ENCODE assay signal across 8 cellular contexts in genomic region chr1:52553372-52554266, GRCh38. TPM values are rescaled to one million over a fixed set of nuclear protein-coding genes. Genes with fewer than 3 reads are reported as not detected.
DNase-seq lines count a peak whose midpoint lies in the region; ATAC-seq and TF ChIP-seq lines count a peak whose summit lies in the region.

No MANE protein-coding gene starts in this region.

- H3K9ac ChIP-seq in IMR-90 (ENCODE audit: low read depth, low read length) = peak overlapping the region; percentile 80

- H3K9me3 ChIP-seq in IMR-90 (ENCODE audit: control insufficient read depth, insufficient read depth, low read length) = no peaks in the 10 kb centered on the region

- peak overlapping the region; percentile 0; the same call in 1 of the 3 replicates for H2BK15ac ChIP-seq in IMR-90 (ENCODE audit: low read depth, low read length)

- H3K23ac ChIP-seq in IMR-90 (ENCODE audit: low read depth, low read length) = peak overlapping the region; percentile 63

- BruUV-seq in Calu3 (replicated peaks; lab: Mats Ljungman, UMichigan) (no TSS peak), IMR-90 (replicated peaks; lab: Mats Ljungman, UMichigan) (no TSS peak)

- DNase-seq in Calu3 = peak; percentile 83
- peak; percentile 86 for DNase-seq in IMR-90
- peak; percentile 89 for DNase-seq in RKO (ENCODE audit: low spot score)
- DNase-seq in activated T-helper 9 cell treated with anti-CD3 and anti-CD28 coated beads, Interleukin-2, amount 50 U/mL, for 16 hours (ENCODE audit: low read depth) = peak; percentile 85
- DNase-seq in fibroblast of the aortic adventitia (ENCODE audit: low read depth) = peak; percentile 80
- peak; percentile 93 for DNase-seq in nephron progenitor cell
- peak; percentile 93 for DNase-seq in stimulated activated naive CD4-positive, alpha-beta T cell treated with Interleukin-2 at 50 U/mL for 16 hours (lab: John Stamatoyannopoulos, UW)

- dilution Hi-C loops in IMR-90 (cut with HindIII; ENCODE audit: low sequenced_read_pairs, unreplicated experiment) = no loop called here

- H2AFZ ChIP-seq in IMR-90 (replicated peaks; ENCODE audit: low read length, poor library complexity) = peak overlapping the region; percentile 99

- peak overlapping the region; percentile 97 for H2AK9ac ChIP-seq in IMR-90 (replicated peaks; ENCODE audit: low read depth, low read length, poor library complexity)

- TF ChIP-seq CTCF in Calu3 (IDR thresholded peaks at IDR 0.05; ENCODE audit: unreplicated experiment) = no peak
- no peak for TF ChIP-seq CTCF in IMR-90 (conservative IDR thresholded peaks at IDR 0.05; ENCODE audit: low read depth, low read length)
- no peak for TF ChIP-seq CTCF in fibroblast of the aortic adventitia (IDR thresholded peaks at IDR 0.05; ENCODE audit: insufficient read depth, low read length)
- no peak for TF ChIP-seq CTCF in nephron progenitor cell (IDR thresholded peaks at IDR 0.05)

- peak overlapping the region; percentile 91 for H3K4me3 ChIP-seq in IMR-90 (ENCODE audit: insufficient read depth, low read depth, low read length)
- peak overlapping the region; percentile 85 for H3K4me3 ChIP-seq in fibroblast of the aortic adventitia (ENCODE audit: low read depth, low read length)

- H3K56ac ChIP-seq in IMR-90 (ENCODE audit: extremely low read depth, insufficient read depth, low read length) = peak overlapping the region; percentile 86

- peak; percentile 55 for ATAC-seq in GM21423 (IDR thresholded peaks at IDR 0.05; ENCODE audit: unreplicated experiment)
- peak; percentile 93 for ATAC-seq in IMR-90 (ENCODE audit: low read depth)

- peak overlapping the region; percentile 86 for H3K4ac ChIP-seq in IMR-90 (ENCODE audit: low read depth, low read length)

- no peaks in the 10 kb centered on the region for H3K36me3 Mint-ChIP-seq in Calu3 (ENCODE audit: insufficient read depth, unreplicated experiment)
- peaks cover 9% of the 10 kb centered on the region for H3K36me3 Mint-ChIP-seq in nephron progenitor cell (ENCODE audit: low read depth)

- peaks cover 4% of the 10 kb centered on the region for H3K4me1 ChIP-seq in IMR-90 (ENCODE audit: control insufficient read depth, insufficient read depth, low read length)

- peaks cover 8 to 44% of the 10 kb centered on the region in 2 experiments; a peak in 2 of 4 replicates for H3K79me1 ChIP-seq in IMR-90 (ENCODE audit: low read depth in 1 of 2, low read length in 2 of 2)

- in situ Hi-C loops in IMR-90 (cut with MboI; ENCODE audit: low sequenced_read_pairs) = no loop called here

- H3K27me3 ChIP-seq in IMR-90 (ENCODE audit: control insufficient read depth, insufficient read depth, low read length) = no peaks in the 10 kb centered on the region

- H4K91ac ChIP-seq in IMR-90 (ENCODE audit: insufficient read depth, low read depth, low read length) = peak overlapping the region; percentile 72

- peaks cover 31% of the 10 kb centered on the region for H4K20me1 ChIP-seq in IMR-90 (ENCODE audit: insufficient read depth, low read length)

- 0 out of 2 replicates have a peak, but pooled peaks cover 3% of the 10 kb centered on the region for H3K9me1 ChIP-seq in IMR-90 (ENCODE audit: insufficient read depth, low read length)

- H3K9me3 Mint-ChIP-seq in Calu3 (ENCODE audit: low read depth, unreplicated experiment) (no peaks in the 10 kb centered on the region), nephron progenitor cell (no peaks in the 10 kb centered on the region)

- TF ChIP-seq POLR2A in IMR-90 (IDR thresholded peaks at IDR 0.05; ENCODE audit: low read depth, low read length) = peak; percentile 62

- H4K5ac ChIP-seq in IMR-90 (ENCODE audit: low read depth, low read length) = peak overlapping the region; percentile 38

- H3K4me1 Mint-ChIP-seq in Calu3 (ENCODE audit: low read depth, unreplicated experiment) (peaks cover 25% of the 10 kb centered on the region), nephron progenitor cell (peaks cover 50% of the 10 kb centered on the region)

- peak overlapping the region; percentile 78 for H3K14ac ChIP-seq in IMR-90 (replicated peaks; ENCODE audit: low read depth, low read length)

- WGBS in IMR-90 (ENCODE audit: extremely low coverage in 2 of 2, insufficient read length in 1 of 2), 2 experiments = 1% methylated on average over 24 of the region's 66 CpGs; no CpG with 5 or more reads in 1 of the 2 experiments

- peak overlapping the region; percentile 69 for H3K4me2 ChIP-seq in IMR-90 (ENCODE audit: low read depth, low read length)

- H3K4me3 Mint-ChIP-seq in Calu3 (ENCODE audit: low read depth, unreplicated experiment) (no peak overlapping the region), nephron progenitor cell (peak overlapping the region; percentile 89)

- peak overlapping the region; percentile 30; the same call in 1 of the 2 replicates for H3K18ac ChIP-seq in IMR-90 (ENCODE audit: low read depth, low read length)

- peak overlapping the region; percentile 64 for H2BK120ac ChIP-seq in IMR-90 (ENCODE audit: low read depth, low read length)

- intact Hi-C loops in Calu3 (cut with micrococcal nuclease; ENCODE audit: unreplicated experiment) (loop anchor here (5.0 kb wide), 1 partner anchor 134 kb away; no protein-coding TSS in a partner anchor), IMR-90 (cut with micrococcal nuclease) (loop anchor here (2.0 kb wide), 1 partner anchor 21 kb away; no protein-coding TSS in a partner anchor)

- peak overlapping the region; percentile 81 for H3K27ac ChIP-seq in IMR-90 (ENCODE audit: insufficient read depth, low read length)

- H3K27ac Mint-ChIP-seq in Calu3 (ENCODE audit: unreplicated experiment) (no peak overlapping the region), nephron progenitor cell (peak overlapping the region; percentile 79)

- H3K27me3 Mint-ChIP-seq in Calu3 (ENCODE audit: unreplicated experiment) (no peaks in the 10 kb centered on the region), nephron progenitor cell (ENCODE audit: low read depth, poor library complexity) (peaks cover 4% of the 10 kb centered on the region)

- no peak overlapping the region for H2BK20ac ChIP-seq in IMR-90 (ENCODE audit: low read depth, low read length)

- peak overlapping the region; percentile 84 to 92 for H4K8ac ChIP-seq in IMR-90 (ENCODE audit: low read depth in 2 of 2, low read length in 2 of 2)

- no peaks in the 10 kb centered on the region for H3K36me3 ChIP-seq in IMR-90 (ENCODE audit: control insufficient read depth, insufficient read depth, low read length)

- H2AK5ac ChIP-seq in IMR-90 (ENCODE audit: low read depth, low read length) = peak overlapping the region; percentile 82

- no peak for TF ChIP-seq RAD21 in IMR-90 (IDR thresholded peaks at IDR 0.05; ENCODE audit: low read length)

- POLR2A ChIA-PET in IMR-90 (lab: Charles Lee; ENCODE audit: unreplicated experiment) = interaction anchor here (0.5 to 0.6 kb wide), 2 partner anchors 40 to 68 kb away, joined by 4 to 15 read pairs; no protein-coding TSS in a partner anchor

- CTCF ChIA-PET in Calu3 (lab: Charles Lee) = interaction anchor here (0.6 to 1.4 kb wide), 10 partner anchors 17 to 615 kb away, joined by 3 to 7 read pairs (median 4); partner anchors contain the start of gene SCP2
- CTCF ChIA-PET in IMR-90 (lab: Yijun Ruan, JAX) = interaction anchor here (0.6 to 0.7 kb wide), 4 partner anchors 33 to 619 kb away, joined by 3 to 5 read pairs (median 4); no protein-coding TSS in a partner anchor

- H2BK5ac ChIP-seq in IMR-90 (ENCODE audit: low read depth, low read length, poor library complexity, severe bottlenecking) = peak overlapping the region; percentile 85

TF ChIP-seq in IMR-90, 13 proteins besides CTCF, POLR2A, EP300 and RAD21:
- TF ChIP-seq MAZ (IDR thresholded peaks at IDR 0.05; ENCODE audit: borderline replicate concordance, low read depth, low read length) (peak; percentile 59; the same call in 1 of the 2 replicates), ELK1 (IDR thresholded peaks at IDR 0.05; ENCODE audit: borderline replicate concordance, low read depth, low read length) (no peak)

RNA-seq across cellular contexts. Expression of gene TUT4, which starts 0.7 kb away (rescaled TPM):
- 41.4 and 55.9 TPM in 2 replicates for total RNA-seq in Calu3 (2022)
- total RNA-seq in IMR-90 (2012; rRNA removed) = 10.9 and 28.6 TPM in 2 replicates
- polyA plus RNA-seq in IMR-90 (2012; rRNA removed) = 40.0 and 42.7 TPM in 2 replicates
- 4.6 and 8.0 TPM in 2 replicates for polyA plus RNA-seq in IMR-90 (2012; cell fraction: cytosol; rRNA removed)
- polyA plus RNA-seq in IMR-90 (2012; cell fraction: nucleus; rRNA removed; ENCODE audit: low replicate concordance) = 94.9 and 117 TPM in 2 replicates
- 42.5 and 53.7 TPM in 2 replicates for total RNA-seq in fibroblast of the aortic adventitia (ENCODE audit: low replicate concordance)

RNA-seq across cellular contexts. Expression of gene GPX7, which starts 48.6 kb away (rescaled TPM):
- total RNA-seq in Calu3 (2022) (not detected in 2 replicates), IMR-90 (2012; rRNA removed) (3.1 and 3.4 TPM in 2 replicates), fibroblast of the aortic adventitia (ENCODE audit: low replicate concordance) (10.8 and 31.0 TPM in 2 replicates)
- polyA plus RNA-seq in IMR-90 (2012; rRNA removed) = 3.2 and 3.8 TPM in 2 replicates
- polyA plus RNA-seq in IMR-90 (2012; cell fraction: cytosol; rRNA removed) = 0.90 and 4.0 TPM in 2 replicates
- 2.0 and 2.5 TPM in 2 replicates for polyA plus RNA-seq in IMR-90 (2012; cell fraction: nucleus; rRNA removed; ENCODE audit: low replicate concordance)

Comparison
In these comparisons a context has a peak if more than half of its experiments do, and no peak if none do; other contexts are left out.
1. Peak in every context shown above with its lines: DNase-seq, ATAC-seq, H3K4me3 ChIP-seq and H3K27ac ChIP-seq.